28 cellular contexts compared by ENCODE assay signal in genomic region chr2:182298456-182298855, GRCh38.
A peak's percentile ranks its signal among the peaks of the same experiment; 100 is the strongest.
DNase-seq lines count a peak whose midpoint lies in the region; FAIRE-seq and TF ChIP-seq lines count a peak whose summit lies in the region.
"Had no signal": no experiment of that assay in that cellular context is flagged by ENCODE, and none has a peak within 500 bp of the region (broad histone marks: within the 10 kb centered on the region; RNA-seq: fewer than 3 reads in every experiment).

No MANE protein-coding gene starts in this region.

- no peaks in the 10 kb centered on the region for H3K36me3 ChIP-seq in WERI-Rb-1
- H3K36me3 ChIP-seq: BE2C, BLaER1 had no signal

- WGBS in lower leg skin, 2 donors = 85 to 86% methylated on average over 4 of the region's 4 CpGs

- peak; percentile 65 for DNase-seq in G401 (ENCODE audit: low spot score)
- peak; percentile 6 to 41 for DNase-seq in NCI-H524 (lab: John Stamatoyannopoulos, UW)
- peak; percentile 65 for DNase-seq in NCI-H82 (lab: John Stamatoyannopoulos, UW)
- no peak for DNase-seq in WERI-Rb-1
- no peak for DNase-seq in T1000 (lab: John Stamatoyannopoulos, UW)
- no peak for DNase-seq in HK-2 (ENCODE audit: unreplicated experiment)
- DNase-seq in lower leg skin (ENCODE audit: low spot score in 2 of 2) = no peak
- no peak for DNase-seq in GM12891 (ENCODE audit: insufficient read length, low spot score)
- DNase-seq: ACHN; BE2C; CD4-positive, alpha-beta memory T cell; CD4-positive, CD25-positive, alpha-beta regulatory T cell; CD8-positive, alpha-beta memory T cell; COR-L47; DMS 273 treated with DMSO at 0.1 percent for 48 hours; DMS153; DMS53; DMS79; DND-41; EL; GF-D8 had no signal

- FAIRE-seq in GM12891 (lab: Jason Lieb, UNC) = no peak
- FAIRE-seq: A204.1, G401.6, GM12892, GM18507, GM19239 had no signal

- H3K9me3 ChIP-seq in WERI-Rb-1 (ENCODE audit: severe bottlenecking) = no peaks in the 10 kb centered on the region
- H3K9me3 ChIP-seq: BE2C, BLaER1 had no signal

- no peak overlapping the region for H3K4me3 ChIP-seq in WERI-Rb-1 (ENCODE audit: low read depth, low read length)
- no peak overlapping the region for H3K4me3 ChIP-seq in lower leg skin (ENCODE audit: low read depth, poor library complexity, severe bottlenecking)
- H3K4me3 ChIP-seq: BLaER1 had no signal

- in situ Hi-C loops in G401 (cut with HindIII; ENCODE audit: low sequenced_read_pairs) = no loop called here

- no peak for TF ChIP-seq CTCF in WERI-Rb-1 (IDR thresholded peaks at IDR 0.05; ENCODE audit: low read depth, low read length)
- no peak for TF ChIP-seq CTCF in lower leg skin (IDR thresholded peaks at IDR 0.05)

- intact Hi-C loops in lower leg skin (cut with DNase I; ENCODE audit: low total_unique reads) = no loop called here

- no peaks in the 10 kb centered on the region for H3K27me3 ChIP-seq in WERI-Rb-1 (ENCODE audit: insufficient read depth, low read depth, severe bottlenecking)
- H3K27me3 ChIP-seq: BE2C, BLaER1 had no signal

- TF ChIP-seq POLR2A in lower leg skin (IDR thresholded peaks at IDR 0.05) (no peak), GM12891 (IDR thresholded peaks at IDR 0.05; ENCODE audit: low read depth, low read length) (no peak)

- H3K27ac ChIP-seq in WERI-Rb-1 = peak overlapping the region; percentile 35; the same call in 1 of the 2 replicates
- H3K27ac ChIP-seq: 22Rv1, BLaER1 had no signal

TF ChIP-seq in GM12891, 5 proteins besides CTCF, POLR2A, EP300 and RAD21:
- TF ChIP-seq TAF1 (IDR thresholded peaks at IDR 0.05; ENCODE audit: low read depth, low read length) = no peak
- TF ChIP-seq SPI1 (IDR thresholded peaks at IDR 0.05; ENCODE audit: low read depth, low read length) = no peak
- TF ChIP-seq POU2F2 (IDR thresholded peaks at IDR 0.05; ENCODE audit: low read depth, low read length) = no peak
- TF ChIP-seq PAX5 (IDR thresholded peaks at IDR 0.05; ENCODE audit: insufficient read depth, low read length, severe bottlenecking) = no peak
- no peak for TF ChIP-seq POLR2AphosphoS5 (IDR thresholded peaks at IDR 0.05; ENCODE audit: low read depth, low read length)

Comparison
In these comparisons a context has a peak if more than half of its experiments do, and no peak if none do; other contexts are left out.
1. DNase-seq: peak in G401 (single experiment), NCI-H524 (2 of 2) and NCI-H82 (single experiment); none in WERI-Rb-1 (single experiment), T1000 (single experiment), HK-2 (single experiment), lower leg skin (0 of 2) and GM12891 (single experiment).